In the genomic region with DNA sequence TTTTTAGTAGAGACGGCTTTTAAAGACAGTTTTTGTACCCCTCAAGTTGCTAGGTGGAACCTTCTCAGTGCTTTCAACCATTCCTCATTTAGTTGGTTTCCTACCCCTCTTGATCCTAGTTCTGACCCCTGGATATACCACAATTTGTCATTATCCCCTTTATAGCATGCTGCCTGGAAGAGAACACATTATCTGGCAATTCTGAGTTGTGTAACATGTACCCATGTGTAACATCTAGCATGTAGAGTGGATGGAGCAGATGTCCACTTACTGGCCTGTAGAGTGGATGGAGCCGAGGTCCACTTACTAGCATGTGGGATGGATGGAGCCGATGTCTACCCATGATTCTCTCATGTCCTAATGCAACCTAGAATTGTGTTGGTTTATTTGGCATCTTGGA, we compare ENCODE assay signal across 30 cellular contexts.
"Had no signal": no experiment of that assay in that cellular context is flagged by ENCODE, and none has a peak within 500 bp of the region (broad histone marks: within the 10 kb centered on the region; RNA-seq: fewer than 3 reads in every experiment).

No MANE protein-coding gene starts in this region.

- H3K4me3 Mint-ChIP-seq: activated CD4-positive, alpha-beta T cell treated with anti-CD3 and anti-CD28 coated beads, Interleukin-2, amount 10 ng/mL, durations not matched to agents 7 days and 5 days; activated CD8-positive, alpha-beta T cell treated with anti-CD3 and anti-CD28 coated beads for 36 hours; activated naive CD4-positive, alpha-beta T cell treated with anti-CD3 and anti-CD28 coated beads for 36 hours; activated naive CD4-positive, alpha-beta T cell treated with anti-CD3 and anti-CD28 coated beads, Interleukin-2, amount 50 U/mL, for 24 hours; activated naive CD8-positive, alpha-beta T cell treated with anti-CD3 and anti-CD28 coated beads for 36 hours; activated naive CD8-positive, alpha-beta T cell treated with anti-CD3 and anti-CD28 coated beads, Interleukin-2, amount 50 U/mL, for 24 hours; activated T-cell treated with anti-CD3 and anti-CD28 coated beads, Interleukin-2, amount 50 U/mL, for 4 hours; activated T-helper 17 cell treated with anti-CD3 and anti-CD28 coated beads, Interleukin-2, amount 50 U/mL, for 72 hours; dendritic cell treated with granulocyte-macrophage colony-stimulating factor and Interleukin-4, amounts not matched to agents 40 ng/mL and 50 ng/mL, for 4 days; WTC11 had no signal

- H3K27ac Mint-ChIP-seq: activated CD4-positive, alpha-beta T cell treated with anti-CD3 and anti-CD28 coated beads, Interleukin-2, amount 10 ng/mL, durations not matched to agents 7 days and 5 days; activated CD8-positive, alpha-beta T cell treated with anti-CD3 and anti-CD28 coated beads for 36 hours; activated naive CD4-positive, alpha-beta T cell treated with anti-CD3 and anti-CD28 coated beads for 36 hours; activated naive CD4-positive, alpha-beta T cell treated with anti-CD3 and anti-CD28 coated beads, Interleukin-2, amount 50 U/mL, for 24 hours; activated naive CD8-positive, alpha-beta T cell treated with anti-CD3 and anti-CD28 coated beads for 36 hours; activated naive CD8-positive, alpha-beta T cell treated with anti-CD3 and anti-CD28 coated beads, Interleukin-2, amount 50 U/mL, for 24 hours; activated T-helper 17 cell treated with anti-CD3 and anti-CD28 coated beads, Interleukin-2, amount 50 U/mL, for 72 hours; dendritic cell treated with granulocyte-macrophage colony-stimulating factor and Interleukin-4, amounts not matched to agents 40 ng/mL and 50 ng/mL, for 4 days; WTC11 had no signal

- H3K27me3 ChIP-seq: adrenal gland, ascending aorta, breast epithelium, cardiac muscle cell, esophagus squamous epithelium, heart right ventricle had no signal

- H3K4me1 ChIP-seq: ascending aorta, breast epithelium, esophagus squamous epithelium had no signal

- H3K9me3 ChIP-seq: adrenal gland, ascending aorta, breast epithelium, esophagus squamous epithelium, heart right ventricle had no signal

- H3K9me3 Mint-ChIP-seq: activated CD4-positive, alpha-beta T cell treated with anti-CD3 and anti-CD28 coated beads, Interleukin-2, amount 10 ng/mL, durations not matched to agents 7 days and 5 days; activated CD8-positive, alpha-beta T cell treated with anti-CD3 and anti-CD28 coated beads for 36 hours; activated naive CD4-positive, alpha-beta T cell treated with anti-CD3 and anti-CD28 coated beads for 36 hours; activated naive CD4-positive, alpha-beta T cell treated with anti-CD3 and anti-CD28 coated beads, Interleukin-2, amount 50 U/mL, for 24 hours; activated naive CD8-positive, alpha-beta T cell treated with anti-CD3 and anti-CD28 coated beads for 36 hours; activated naive CD8-positive, alpha-beta T cell treated with anti-CD3 and anti-CD28 coated beads, Interleukin-2, amount 50 U/mL, for 24 hours; activated T-cell treated with anti-CD3 and anti-CD28 coated beads, Interleukin-2, amount 50 U/mL, for 4 hours; activated T-helper 17 cell treated with anti-CD3 and anti-CD28 coated beads, Interleukin-2, amount 50 U/mL, for 72 hours; brain; dendritic cell treated with granulocyte-macrophage colony-stimulating factor and Interleukin-4, amounts not matched to agents 40 ng/mL and 50 ng/mL, for 4 days; WTC11 had no signal

- H3K4me3 ChIP-seq: adrenal gland, ascending aorta, breast epithelium, cardiac muscle cell, coronary artery, esophagus squamous epithelium, heart right ventricle had no signal

- ATAC-seq: activated CD8-positive, alpha-beta T cell treated with anti-CD3 and anti-CD28 coated beads for 36 hours; activated naive CD8-positive, alpha-beta T cell treated with anti-CD3 and anti-CD28 coated beads, Interleukin-2, amount 50 U/mL, for 24 hours; activated T-cell treated with anti-CD3 and anti-CD28 coated beads, Interleukin-2, amount 50 U/mL, for 4 hours; activated T-helper 17 cell treated with anti-CD3 and anti-CD28 coated beads, Interleukin-2, amount 50 U/mL, for 72 hours had no signal

- H3K4me1 Mint-ChIP-seq: activated CD4-positive, alpha-beta T cell treated with anti-CD3 and anti-CD28 coated beads, Interleukin-2, amount 10 ng/mL, durations not matched to agents 7 days and 5 days had no signal

- H3K36me3 Mint-ChIP-seq: activated naive CD8-positive, alpha-beta T cell treated with anti-CD3 and anti-CD28 coated beads for 36 hours; brain; WTC11 had no signal

- H3K27ac ChIP-seq: adrenal gland, ascending aorta, breast epithelium, coronary artery, epithelial cell of prostate, esophagus squamous epithelium had no signal

- DNase-seq: activated CD4-positive, alpha-beta T cell treated with anti-CD3 and anti-CD28 coated beads for 1 hour; activated CD4-positive, alpha-beta T cell treated with anti-CD3 and anti-CD28 coated beads for 4 hours; activated CD4-positive, alpha-beta T cell treated with anti-CD3 and anti-CD28 coated beads, Interleukin-2, amount 10 ng/mL, durations not matched to agents 7 days and 5 days; activated CD4-positive, alpha-beta T cell treated with anti-CD3 and anti-CD28 coated beads, Interleukin-2, amount 50 U/mL, for 48 hours; activated CD8-positive, alpha-beta memory T cell treated with anti-CD3 and anti-CD28 coated beads for 24 hours; activated CD8-positive, alpha-beta T cell treated with anti-CD3 and anti-CD28 coated beads for 36 hours; activated effector memory CD4-positive, alpha-beta T cell treated with Interleukin-2 at 50 U/mL for 16 hours; activated naive CD4-positive, alpha-beta T cell treated with anti-CD3 and anti-CD28 coated beads for 36 hours; activated naive CD8-positive, alpha-beta T cell treated with anti-CD3 and anti-CD28 coated beads for 36 hours; activated naive CD8-positive, alpha-beta T cell treated with anti-CD3 and anti-CD28 coated beads, Interleukin-2, amount 50 U/mL, for 24 hours; activated T-cell treated with anti-CD3 and anti-CD28 coated beads, Interleukin-2, amount 50 U/mL, for 4 hours; adrenal gland; amygdala; central memory CD4-positive, alpha-beta T cell; cerebellar nuclear complex; effector CD4-positive, alpha-beta T cell; esophagus squamous epithelium; foreskin melanocyte; T-helper 2 cell had no signal

- H3K27me3 Mint-ChIP-seq: activated CD4-positive, alpha-beta T cell treated with anti-CD3 and anti-CD28 coated beads, Interleukin-2, amount 10 ng/mL, durations not matched to agents 7 days and 5 days; activated CD8-positive, alpha-beta T cell treated with anti-CD3 and anti-CD28 coated beads for 36 hours; activated naive CD4-positive, alpha-beta T cell treated with anti-CD3 and anti-CD28 coated beads, Interleukin-2, amount 50 U/mL, for 24 hours; activated naive CD8-positive, alpha-beta T cell treated with anti-CD3 and anti-CD28 coated beads for 36 hours; activated naive CD8-positive, alpha-beta T cell treated with anti-CD3 and anti-CD28 coated beads, Interleukin-2, amount 50 U/mL, for 24 hours; activated T-helper 17 cell treated with anti-CD3 and anti-CD28 coated beads, Interleukin-2, amount 50 U/mL, for 72 hours; brain; dendritic cell treated with granulocyte-macrophage colony-stimulating factor and Interleukin-4, amounts not matched to agents 40 ng/mL and 50 ng/mL, for 4 days had no signal

- H3K36me3 ChIP-seq: adrenal gland, breast epithelium, cardiac muscle cell had no signal
